Comparison of ENCODE assay signal across 1 cellular context in genomic region chr9:114674798-114675554, GRCh38.
TF ChIP-seq lines count a peak whose summit lies in the region.

No MANE protein-coding gene starts in this region.

TF ChIP-seq in IMR-90, 13 proteins besides CTCF, POLR2A, EP300 and RAD21:
- TF ChIP-seq USF2 (IDR thresholded peaks at IDR 0.05; ENCODE audit: low read depth, low read length): no peak
- TF ChIP-seq, protein P1, sequence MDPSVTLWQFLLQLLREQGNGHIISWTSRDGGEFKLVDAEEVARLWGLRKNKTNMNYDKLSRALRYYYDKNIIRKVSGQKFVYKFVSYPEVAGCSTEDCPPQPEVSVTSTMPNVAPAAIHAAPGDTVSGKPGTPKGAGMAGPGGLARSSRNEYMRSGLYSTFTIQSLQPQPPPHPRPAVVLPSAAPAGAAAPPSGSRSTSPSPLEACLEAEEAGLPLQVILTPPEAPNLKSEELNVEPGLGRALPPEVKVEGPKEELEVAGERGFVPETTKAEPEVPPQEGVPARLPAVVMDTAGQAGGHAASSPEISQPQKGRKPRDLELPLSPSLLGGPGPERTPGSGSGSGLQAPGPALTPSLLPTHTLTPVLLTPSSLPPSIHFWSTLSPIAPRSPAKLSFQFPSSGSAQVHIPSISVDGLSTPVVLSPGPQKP (IDR thresholded peaks at IDR 0.05; ENCODE audit: borderline replicate concordance, low read depth, low read length): no peak
- TF ChIP-seq MAFK (IDR thresholded peaks at IDR 0.05; ENCODE audit: low read depth, low read length): no peak
- TF ChIP-seq NFE2L2 (IDR thresholded peaks at IDR 0.05; ENCODE audit: low read depth, low read length): no peak
- TF ChIP-seq BHLHE40 (IDR thresholded peaks at IDR 0.05; ENCODE audit: low read depth, low read length): no peak
